ENCODE assay signal across 12 cellular contexts in the genomic region with DNA sequence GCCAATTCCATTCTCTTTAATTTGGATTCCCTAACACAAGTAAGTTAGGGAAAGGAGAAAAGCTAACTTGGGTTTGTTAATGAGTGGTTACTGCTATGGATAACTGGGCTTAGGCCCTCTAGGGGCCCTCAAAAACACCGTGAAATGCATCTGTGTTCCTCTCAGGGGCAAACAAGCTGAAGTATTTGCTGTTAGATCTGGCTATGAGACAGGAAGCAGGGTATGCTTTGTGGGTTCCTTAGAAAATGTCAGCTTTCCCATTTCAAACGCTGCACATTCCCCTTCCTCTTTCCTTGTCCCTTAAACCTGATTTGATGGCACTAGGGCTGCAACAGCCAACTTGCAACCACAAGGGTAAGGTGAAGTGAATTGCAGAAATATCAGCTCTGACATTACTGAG. TPM values are rescaled to one million over a fixed set of nuclear protein-coding genes. Genes with fewer than 3 reads are reported as not detected.
DNase-seq lines count a peak whose midpoint lies in the region; ATAC-seq and TF ChIP-seq lines count a peak whose summit lies in the region.
"Had no signal": no experiment of that assay in that cellular context is flagged by ENCODE, and none has a peak within 500 bp of the region (broad histone marks: within the 10 kb centered on the region; RNA-seq: fewer than 3 reads in every experiment).

No MANE protein-coding gene starts in this region.

- peak overlapping the region; percentile 83 for H3K27ac Mint-ChIP-seq in activated T-cell treated with anti-CD3 and anti-CD28 coated beads, Interleukin-2, amount 50 U/mL, for 24 hours
- peak overlapping the region; percentile 73 for H3K27ac Mint-ChIP-seq in activated naive CD8-positive, alpha-beta T cell treated with anti-CD3 and anti-CD28 coated beads for 36 hours

- H3K4me3 ChIP-seq in spleen = peak overlapping the region in 1 of 8 donors; percentile 4
- H3K4me3 ChIP-seq: colonic mucosa had no signal

- H3K9me3 ChIP-seq in spleen = no peaks in the 10 kb centered on the region
- H3K9me3 ChIP-seq: colonic mucosa had no signal

- peak overlapping the region in 7 of 8 donors; percentile 1 to 75 (median 35) for H3K27ac ChIP-seq in spleen
- H3K27ac ChIP-seq: colonic mucosa had no signal

- peaks cover 5% of the 10 kb centered on the region for H3K36me3 Mint-ChIP-seq in activated T-cell treated with anti-CD3 and anti-CD28 coated beads, Interleukin-2, amount 50 U/mL, for 24 hours (ENCODE audit: low read depth)
- H3K36me3 Mint-ChIP-seq in activated naive CD8-positive, alpha-beta T cell treated with anti-CD3 and anti-CD28 coated beads for 36 hours = peaks cover 7% of the 10 kb centered on the region

- H3K27me3 Mint-ChIP-seq in activated T-cell treated with anti-CD3 and anti-CD28 coated beads, Interleukin-2, amount 50 U/mL, for 24 hours = no peaks in the 10 kb centered on the region
- H3K27me3 Mint-ChIP-seq in activated naive CD8-positive, alpha-beta T cell treated with anti-CD3 and anti-CD28 coated beads for 36 hours = no peaks in the 10 kb centered on the region

- no peak for TF ChIP-seq CTCF in spleen (IDR thresholded peaks at IDR 0.05 in 8 of 11, conservative IDR thresholded peaks at IDR 0.05 in 3 of 11)

- peak overlapping the region; percentile 30 for H3K4me3 Mint-ChIP-seq in activated T-cell treated with anti-CD3 and anti-CD28 coated beads, Interleukin-2, amount 50 U/mL, for 24 hours
- H3K4me3 Mint-ChIP-seq in activated naive CD8-positive, alpha-beta T cell treated with anti-CD3 and anti-CD28 coated beads for 36 hours = no peak overlapping the region

- H3K27me3 ChIP-seq in spleen (replicated peaks in 1 of 7) = no peaks in the 10 kb centered on the region
- H3K27me3 ChIP-seq: colonic mucosa had no signal

- H3K4me1 ChIP-seq in spleen = peaks cover 11 to 87% (median 67%) of the 10 kb centered on the region in 6 donors

- no peaks in the 10 kb centered on the region for H3K9me3 Mint-ChIP-seq in activated T-cell treated with anti-CD3 and anti-CD28 coated beads, Interleukin-2, amount 50 U/mL, for 24 hours
- H3K9me3 Mint-ChIP-seq in activated naive CD8-positive, alpha-beta T cell treated with anti-CD3 and anti-CD28 coated beads for 36 hours = no peaks in the 10 kb centered on the region

- TF ChIP-seq POLR2A in spleen (IDR thresholded peaks at IDR 0.05) = no peak

- WGBS in spleen, 5 donors = 12 to 22% (median 14%) methylated on average over 2 of the region's 2 CpGs

- no peaks in the 10 kb centered on the region for H3K36me3 ChIP-seq in spleen
- H3K36me3 ChIP-seq: colonic mucosa had no signal

- no peak for DNase-seq in activated T-cell treated with anti-CD3 and anti-CD28 coated beads, Interleukin-2, amount 50 U/mL, for 24 hours
- no peak for DNase-seq in activated T-cell treated with anti-CD3 and anti-CD28 coated beads for 4 hours
- DNase-seq in KG1 (lab: John Stamatoyannopoulos, UW) = peak; percentile 23
- DNase-seq in activated naive CD8-positive, alpha-beta T cell treated with anti-CD3 and anti-CD28 coated beads for 36 hours = no peak
- DNase-seq in spleen = no peak
- DNase-seq in stimulated activated CD4-positive, alpha-beta T cell treated with anti-CD3 and anti-CD28 coated beads, Interleukin-12 subunit alpha, Interleukin-12 subunit beta, amount 100 ng/mL, for 4 hours = no peak
- DNase-seq: activated naive CD4-positive, alpha-beta T cell treated with Interleukin-2 at 50 U/mL for 16 hours; colonic mucosa; NCI-H510A treated with DMSO at 0.1 percent for 48 hours had no signal

- H3K4me1 Mint-ChIP-seq in activated T-cell treated with anti-CD3 and anti-CD28 coated beads, Interleukin-2, amount 50 U/mL, for 24 hours (ENCODE audit: low read depth) = peaks cover 50% of the 10 kb centered on the region
- H3K4me1 Mint-ChIP-seq in activated naive CD8-positive, alpha-beta T cell treated with anti-CD3 and anti-CD28 coated beads for 36 hours = peaks cover 37% of the 10 kb centered on the region

- ATAC-seq in HG03159 (IDR thresholded peaks at IDR 0.05; ENCODE audit: unreplicated experiment) = no peak
- ATAC-seq in GM19452 (IDR thresholded peaks at IDR 0.05; ENCODE audit: unreplicated experiment) = no peak
- ATAC-seq: Right ventricle myocardium inferior had no signal

- intact Hi-C loops in spleen (cut with DNase I; ENCODE audit: low total_unique reads) = loop anchor here (10.0 kb wide), 1 partner anchor 50 kb away; no protein-coding TSS in a partner anchor

RNA-seq across cellular contexts. Expression of a gene that starts 5.7 kb away (rescaled TPM):
- 100 to 1,000 TPM; 483 to 504 TPM for total RNA-seq in activated naive CD8-positive, alpha-beta T cell treated with anti-CD3 and anti-CD28 coated beads for 36 hours
- 100 to 1,000 TPM; 241 to 608 (median 402) TPM for total RNA-seq in spleen
- 100 to 1,000 TPM; 124 to 200 (median 182) TPM for polyA plus RNA-seq in spleen
